ENCODE assay signal across 34 cellular contexts in genomic region chr17:5872831-5873230, GRCh38.
"Had no signal": no experiment of that assay in that cellular context is flagged by ENCODE, and none has a peak within 500 bp of the region (broad histone marks: within the 10 kb centered on the region; RNA-seq: fewer than 3 reads in every experiment).

No MANE protein-coding gene starts in this region.

- H3K9me3 Mint-ChIP-seq: activated CD4-positive, alpha-beta memory T cell treated with anti-CD3 and anti-CD28 coated beads for 36 hours; activated CD4-positive, alpha-beta T cell treated with anti-CD3 and anti-CD28 coated beads, Interleukin-2, amount 10 ng/mL, durations not matched to agents 24 days and 14 days; activated naive CD4-positive, alpha-beta T cell treated with anti-CD3 and anti-CD28 coated beads for 36 hours; activated naive CD4-positive, alpha-beta T cell treated with anti-CD3 and anti-CD28 coated beads, Interleukin-2, amount 50 U/mL, for 24 hours; activated naive CD8-positive, alpha-beta T cell treated with anti-CD3 and anti-CD28 coated beads for 36 hours; activated naive CD8-positive, alpha-beta T cell treated with anti-CD3 and anti-CD28 coated beads, Interleukin-2, amount 50 U/mL, for 24 hours; activated T-cell treated with anti-CD3 and anti-CD28 coated beads, Interleukin-2, amount 50 U/mL, for 4 hours; activated T-helper 2 cell treated with anti-CD3 and anti-CD28 coated beads, Interferon-gamma antibody, Interleukin-2, Interleukin-4, amounts not matched to agents 10 μg/mL and 5 μg/mL and 100 μg/mL, durations not matched to agents 14 hours and 24 hours and 36 hours; endodermal cell; T-helper 2 cell treated with Interferon-gamma antibody and Interleukin-4, amounts not matched to agents 5 μg/mL and 100 μg/mL, for 36 hours had no signal

- H3K27ac Mint-ChIP-seq: activated CD4-positive, alpha-beta memory T cell treated with anti-CD3 and anti-CD28 coated beads for 36 hours; activated CD4-positive, alpha-beta T cell treated with anti-CD3 and anti-CD28 coated beads for 36 hours; activated CD4-positive, alpha-beta T cell treated with anti-CD3 and anti-CD28 coated beads, Interleukin-2, amount 10 ng/mL, durations not matched to agents 24 days and 14 days; activated CD8-positive, alpha-beta T cell treated with anti-CD3 and anti-CD28 coated beads, Interleukin-2, amount 10 ng/mL, durations not matched to agents 7 days and 5 days; activated naive CD4-positive, alpha-beta T cell treated with anti-CD3 and anti-CD28 coated beads for 36 hours; activated naive CD4-positive, alpha-beta T cell treated with anti-CD3 and anti-CD28 coated beads, Interleukin-2, amount 50 U/mL, for 24 hours; activated naive CD8-positive, alpha-beta T cell treated with anti-CD3 and anti-CD28 coated beads for 36 hours; activated naive CD8-positive, alpha-beta T cell treated with anti-CD3 and anti-CD28 coated beads, Interleukin-2, amount 50 U/mL, for 24 hours; activated T-helper 2 cell treated with anti-CD3 and anti-CD28 coated beads, Interferon-gamma antibody, Interleukin-2, Interleukin-4, amounts not matched to agents 10 μg/mL and 5 μg/mL and 100 μg/mL, durations not matched to agents 14 hours and 24 hours and 36 hours; endodermal cell; T-helper 17 cell; T-helper 2 cell treated with Interferon-gamma antibody and Interleukin-4, amounts not matched to agents 5 μg/mL and 100 μg/mL, for 36 hours had no signal

- H3K36me3 Mint-ChIP-seq: activated CD4-positive, alpha-beta memory T cell treated with anti-CD3 and anti-CD28 coated beads for 36 hours; activated naive CD4-positive, alpha-beta T cell treated with anti-CD3 and anti-CD28 coated beads, Interleukin-2, amount 50 U/mL, for 24 hours; activated naive CD8-positive, alpha-beta T cell treated with anti-CD3 and anti-CD28 coated beads for 36 hours had no signal

- H3K9me3 ChIP-seq: adrenal gland, body of pancreas, breast epithelium, colonic mucosa, esophagus muscularis mucosa, gastrocnemius medialis, heart left ventricle had no signal

- H3K4me3 Mint-ChIP-seq: activated CD4-positive, alpha-beta memory T cell treated with anti-CD3 and anti-CD28 coated beads for 36 hours; activated CD4-positive, alpha-beta T cell treated with anti-CD3 and anti-CD28 coated beads for 36 hours; activated CD4-positive, alpha-beta T cell treated with anti-CD3 and anti-CD28 coated beads, Interleukin-2, amount 10 ng/mL, durations not matched to agents 24 days and 14 days; activated CD8-positive, alpha-beta T cell treated with anti-CD3 and anti-CD28 coated beads, Interleukin-2, amount 10 ng/mL, durations not matched to agents 7 days and 5 days; activated naive CD4-positive, alpha-beta T cell treated with anti-CD3 and anti-CD28 coated beads for 36 hours; activated naive CD4-positive, alpha-beta T cell treated with anti-CD3 and anti-CD28 coated beads, Interleukin-2, amount 50 U/mL, for 24 hours; activated naive CD8-positive, alpha-beta T cell treated with anti-CD3 and anti-CD28 coated beads for 36 hours; activated naive CD8-positive, alpha-beta T cell treated with anti-CD3 and anti-CD28 coated beads, Interleukin-2, amount 50 U/mL, for 24 hours; activated T-cell treated with anti-CD3 and anti-CD28 coated beads, Interleukin-2, amount 50 U/mL, for 4 hours; endodermal cell; T-helper 17 cell; T-helper 2 cell treated with Interferon-gamma antibody and Interleukin-4, amounts not matched to agents 5 μg/mL and 100 μg/mL, for 36 hours had no signal

- ATAC-seq: activated CD4-positive, alpha-beta T cell treated with anti-CD3 and anti-CD28 coated beads for 36 hours; activated CD8-positive, alpha-beta T cell treated with anti-CD3 and anti-CD28 coated beads, Interleukin-2, amount 10 ng/mL, durations not matched to agents 7 days and 5 days; activated naive CD8-positive, alpha-beta T cell treated with anti-CD3 and anti-CD28 coated beads, Interleukin-2, amount 50 U/mL, for 24 hours; activated T-cell treated with anti-CD3 and anti-CD28 coated beads, Interleukin-2, amount 50 U/mL, for 4 hours; body of pancreas; foreskin keratinocyte; gastrocnemius medialis; heart left ventricle; T-helper 17 cell had no signal

- H3K4me1 ChIP-seq: adrenal gland, body of pancreas, breast epithelium, colonic mucosa, foreskin keratinocyte had no signal

- H3K4me1 Mint-ChIP-seq: activated CD4-positive, alpha-beta T cell treated with anti-CD3 and anti-CD28 coated beads for 36 hours; activated CD4-positive, alpha-beta T cell treated with anti-CD3 and anti-CD28 coated beads, Interleukin-2, amount 10 ng/mL, durations not matched to agents 24 days and 14 days; activated naive CD4-positive, alpha-beta T cell treated with anti-CD3 and anti-CD28 coated beads, Interleukin-2, amount 50 U/mL, for 24 hours; activated naive CD8-positive, alpha-beta T cell treated with anti-CD3 and anti-CD28 coated beads for 36 hours; activated naive CD8-positive, alpha-beta T cell treated with anti-CD3 and anti-CD28 coated beads, Interleukin-2, amount 50 U/mL, for 24 hours; endodermal cell had no signal

- H3K27me3 ChIP-seq: body of pancreas, breast epithelium, cardiac muscle cell, colonic mucosa, gastrocnemius medialis had no signal

- DNase-seq: activated CD4-positive, alpha-beta memory T cell treated with anti-CD3 and anti-CD28 coated beads for 36 hours; activated CD4-positive, alpha-beta T cell treated with anti-CD3 and anti-CD28 coated beads for 36 hours; activated CD4-positive, alpha-beta T cell treated with anti-CD3 and anti-CD28 coated beads, Interleukin-2, amount 10 ng/mL, durations not matched to agents 24 days and 14 days; activated CD4-positive, CD25-positive, alpha-beta regulatory T cell; activated CD4-positive, CD25-positive, alpha-beta regulatory T cell treated with anti-CD3 and anti-CD28 coated beads, Interleukin-2, amount 50 U/mL, for 72 hours; activated CD8-positive, alpha-beta T cell treated with anti-CD3 and anti-CD28 coated beads, Interleukin-2, amount 10 ng/mL, durations not matched to agents 7 days and 5 days; activated effector memory CD4-positive, alpha-beta T cell treated with anti-CD3 and anti-CD28 coated beads, Interleukin-2, amount 50 U/mL, for 16 hours; activated naive CD4-positive, alpha-beta T cell treated with anti-CD3 and anti-CD28 coated beads for 36 hours; activated naive CD8-positive, alpha-beta T cell treated with anti-CD3 and anti-CD28 coated beads for 36 hours; activated naive CD8-positive, alpha-beta T cell treated with anti-CD3 and anti-CD28 coated beads, Interleukin-2, amount 50 U/mL, for 24 hours; activated T-cell treated with anti-CD3 and anti-CD28 coated beads, Interleukin-2, amount 50 U/mL, for 4 hours; adrenal gland; amygdala; aorta; body of pancreas; central memory CD4-positive, alpha-beta T cell; cerebellar nuclear complex; colonic mucosa; effector memory CD4-positive, alpha-beta T cell; endodermal cell; erythroblast; foreskin keratinocyte; gastrocnemius medialis; glutamatergic neuron; heart left ventricle; T-helper 1 cell; T-helper 17 cell; T1000 had no signal

- H3K27ac ChIP-seq: adrenal gland, body of pancreas, breast epithelium, cardiac muscle cell, colonic mucosa, esophagus muscularis mucosa, foreskin keratinocyte, gastrocnemius medialis, heart left ventricle had no signal

- H3K36me3 ChIP-seq: adrenal gland, breast epithelium, cardiac muscle cell, colonic mucosa, esophagus muscularis mucosa, gastrocnemius medialis, heart left ventricle had no signal

- H3K4me3 ChIP-seq: adrenal gland, body of pancreas, breast epithelium, cardiac muscle cell, colonic mucosa, esophagus muscularis mucosa, gastrocnemius medialis, heart left ventricle had no signal
